Comparison of ENCODE assay signal across 8 cellular contexts in genomic region chr11:120303004-120303637, GRCh38. TPM values are rescaled to one million over a fixed set of nuclear protein-coding genes. Genes with fewer than 3 reads are reported as not detected.
DNase-seq lines count a peak whose midpoint lies in the region; ATAC-seq, FAIRE-seq and TF ChIP-seq lines count a peak whose summit lies in the region.

No MANE protein-coding gene starts in this region.

- H3K79me2 ChIP-seq in Karpas-422 (ENCODE audit: low read length) (no peaks in the 10 kb centered on the region), parathyroid adenoma (no peaks in the 10 kb centered on the region)

- H3K36me3 ChIP-seq in Karpas-422 (ENCODE audit: insufficient read depth, low read length) (no peaks in the 10 kb centered on the region), RWPE2 (ENCODE audit: low read depth) (no peaks in the 10 kb centered on the region), parathyroid adenoma (ENCODE audit: control insufficient read depth, insufficient read depth, low read length) (no peaks in the 10 kb centered on the region), uterus (no peaks in the 10 kb centered on the region)

- 0 out of 3 replicates have a peak, but pooled peaks have one; percentile 23 for ATAC-seq in RWPE2 (ENCODE audit: low read depth)

- H3K4me1 ChIP-seq in Karpas-422 (ENCODE audit: low read length) (no peaks in the 10 kb centered on the region), RWPE2 (ENCODE audit: insufficient read depth, poor library complexity, severe bottlenecking) (peaks cover 22% of the 10 kb centered on the region), parathyroid adenoma (peaks cover 40% of the 10 kb centered on the region), uterus (no peaks in the 10 kb centered on the region)

- no peaks in the 10 kb centered on the region for H3K27me3 ChIP-seq in Karpas-422 (ENCODE audit: low read length)
- no peaks in the 10 kb centered on the region for H3K27me3 ChIP-seq in RWPE2 (ENCODE audit: insufficient read depth, poor library complexity, severe bottlenecking)
- no peaks in the 10 kb centered on the region for H3K27me3 ChIP-seq in parathyroid adenoma (ENCODE audit: control insufficient read depth, insufficient read depth, low read length)
- no peaks in the 10 kb centered on the region for H3K27me3 ChIP-seq in uterus

- H3K9me3 ChIP-seq in Karpas-422 (ENCODE audit: low read length) (no peaks in the 10 kb centered on the region), RWPE2 (ENCODE audit: severe bottlenecking) (no peaks in the 10 kb centered on the region), parathyroid adenoma (ENCODE audit: control insufficient read depth, low read length) (no peaks in the 10 kb centered on the region), uterus (no peaks in the 10 kb centered on the region)

- FAIRE-seq in A204.1 (lab: Jason Lieb, UNC) (peak; percentile 91), GM18507 (lab: Jason Lieb, UNC) (peak; percentile 86)

- no peaks in the 10 kb centered on the region for H3K9me2 ChIP-seq in Karpas-422 (replicated peaks; ENCODE audit: insufficient read depth, low read length)

- no peak overlapping the region for H3K27ac ChIP-seq in Karpas-422 (ENCODE audit: low read length)
- no peak overlapping the region for H3K27ac ChIP-seq in RWPE2 (ENCODE audit: poor library complexity, severe bottlenecking)
- peak overlapping the region; percentile 95 for H3K27ac ChIP-seq in parathyroid adenoma
- H3K27ac ChIP-seq in uterus, result no peak overlapping the region

- intact Hi-C loops in uterus (cut with DNase I; ENCODE audit: low total_unique reads), result loop anchor here (5.0 kb wide), 1 partner anchor 66 kb away; no protein-coding TSS in a partner anchor

- H2AFZ ChIP-seq in Karpas-422 (ENCODE audit: low read length) (no peak overlapping the region), parathyroid adenoma (no peak overlapping the region)

- H3K9ac ChIP-seq in Karpas-422 (ENCODE audit: low read length) (no peak overlapping the region), parathyroid adenoma (no peak overlapping the region)

- TF ChIP-seq CTCF in RWPE2 (IDR thresholded peaks at IDR 0.05; ENCODE audit: poor library complexity, severe bottlenecking), result peak; percentile 89
- peak; percentile 88 for TF ChIP-seq CTCF in parathyroid adenoma (IDR thresholded peaks at IDR 0.05)
- TF ChIP-seq CTCF in uterus (IDR thresholded peaks at IDR 0.05), result peak; percentile 64 to 80 (median 74)

- no peak overlapping the region for H3K4me2 ChIP-seq in Karpas-422 (ENCODE audit: low read depth, low read length, poor library complexity, severe bottlenecking)
- no peak overlapping the region for H3K4me2 ChIP-seq in parathyroid adenoma (ENCODE audit: low read length)

- H3K4me3 ChIP-seq in Karpas-422 (ENCODE audit: low read length), result no peak overlapping the region
- no peak overlapping the region for H3K4me3 ChIP-seq in RWPE2 (ENCODE audit: severe bottlenecking)
- no peak overlapping the region for H3K4me3 ChIP-seq in parathyroid adenoma (ENCODE audit: low read depth, low read length)
- no peak overlapping the region for H3K4me3 ChIP-seq in uterus

- DNase-seq in GM18507 (ENCODE audit: extremely low spot score, insufficient read length, low read depth), result peak; percentile 47
- peak; percentile 86 for DNase-seq in Karpas-422
- no peak for DNase-seq in RWPE2 (ENCODE audit: low spot score)
- DNase-seq in activated effector memory CD4-positive, alpha-beta T cell treated with Interleukin-2 at 50 U/mL for 16 hours, result peak; percentile 13
- DNase-seq in germinal center (ENCODE audit: low spot score), result peak; percentile 73
- peak; percentile 63 for DNase-seq in uterus

- no peaks in the 10 kb centered on the region for H4K20me1 ChIP-seq in Karpas-422 (ENCODE audit: insufficient read depth, low read depth, low read length)

- no peak for TF ChIP-seq POLR2A in uterus (IDR thresholded peaks at IDR 0.05)

RNA-seq across cellular contexts. Expression of gene TLCD5, which starts 22.0 kb away (rescaled TPM):
- total RNA-seq in Karpas-422 (2014; rRNA removed; shearing (Covaris generic); ENCODE audit: low replicate concordance), result 4.3 and 4.5 TPM in 2 replicates
- total RNA-seq in uterus, result 10 to 100 TPM in 2 of 4 donors, 1 to 10 TPM in 1, under 1 TPM in 1; 0.51 to 17.1 (median 6.4) TPM

RNA-seq across cellular contexts. Expression of gene ARHGEF12, which starts 33.1 kb away (rescaled TPM):
- total RNA-seq in Karpas-422 (2014; rRNA removed; shearing (Covaris generic); ENCODE audit: low replicate concordance), result 14.0 and 15.4 TPM in 2 replicates
- 100 to 1,000 TPM in 2 of 4 donors, 10 to 100 TPM in 2; 82.6 to 161 (median 125) TPM for total RNA-seq in uterus
